ENCODE assay signal across 24 cellular contexts in the genomic region with DNA sequence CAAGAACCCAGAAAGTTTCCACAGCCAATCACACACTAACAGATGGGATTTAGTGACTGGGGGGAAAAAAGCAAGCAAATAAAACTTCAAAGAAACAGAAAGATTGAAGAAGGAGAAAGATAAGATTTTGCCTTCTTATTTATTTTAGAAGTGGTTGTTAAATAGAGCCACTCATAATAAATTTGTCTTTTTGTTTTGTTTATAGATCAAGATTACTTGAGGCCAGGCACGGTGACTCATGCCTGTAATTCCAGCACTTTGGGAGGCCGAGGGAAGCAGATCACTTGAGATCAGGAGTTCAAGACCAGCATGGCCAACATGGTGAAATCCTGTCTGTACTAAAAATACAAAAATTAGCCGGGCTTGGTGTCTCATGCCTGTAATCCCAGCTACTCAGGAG.
DNase-seq lines count a peak whose midpoint lies in the region; ATAC-seq, FAIRE-seq and TF ChIP-seq lines count a peak whose summit lies in the region.
"Had no signal": no experiment of that assay in that cellular context is flagged by ENCODE, and none has a peak within 500 bp of the region (broad histone marks: within the 10 kb centered on the region; RNA-seq: fewer than 3 reads in every experiment).

No MANE protein-coding gene starts in this region.

- intact Hi-C loops in kidney (cut with DNase I) (no loop called here), CD14-positive monocyte (cut with micrococcal nuclease) (loop anchor here in 1 of 2 donors (5.0 kb wide), 1 partner anchor 129 kb away; no protein-coding TSS in a partner anchor)

- H3K36me3 ChIP-seq in kidney (ENCODE audit: control insufficient read depth in 1 of 2, insufficient read depth in 2 of 2, low read length in 2 of 2), result no peaks in the 10 kb centered on the region
- H3K36me3 ChIP-seq: brain microvascular endothelial cell, colonic mucosa had no signal

- H3K27ac Mint-ChIP-seq in CD14-positive monocyte, result peak overlapping the region in 1 of 7 donors; percentile 10
- H3K27ac Mint-ChIP-seq: activated naive CD4-positive, alpha-beta T cell treated with anti-CD3 and anti-CD28 coated beads, Interleukin-2, amount 50 U/mL, for 72 hours; activated T-cell treated with anti-CD3 and anti-CD28 coated beads, Interleukin-2, amount 50 U/mL, for 72 hours; CD4-positive, CD25-positive, alpha-beta regulatory T cell; immature natural killer cell had no signal

- no peak overlapping the region for H3K27ac ChIP-seq in kidney (ENCODE audit: low read depth in 2 of 2, low read length in 2 of 2)
- H3K27ac ChIP-seq: A549, brain microvascular endothelial cell, colonic mucosa had no signal

- peaks cover 7% of the 10 kb centered on the region for H3K4me1 Mint-ChIP-seq in CD14-positive monocyte
- H3K4me1 Mint-ChIP-seq: CD4-positive, CD25-positive, alpha-beta regulatory T cell; immature natural killer cell had no signal

- H3K4me3 Mint-ChIP-seq in CD14-positive monocyte, result no peak overlapping the region
- H3K4me3 Mint-ChIP-seq: activated T-cell treated with anti-CD3 and anti-CD28 coated beads, Interleukin-2, amount 50 U/mL, for 72 hours; CD4-positive, CD25-positive, alpha-beta regulatory T cell; immature natural killer cell had no signal

- DNase-seq in AG10803 (ENCODE audit: low read depth) (peak; percentile 37), HT1080 (ENCODE audit: low read depth) (peak; percentile 28), astrocyte of the spinal cord (ENCODE audit: low read depth, low spot score) (peak; percentile 24), kidney (peak; percentile 73), kidney tubule cell (ENCODE audit: low spot score) (no peak), NCI-H446 treated with DMSO at 0.1 percent for 48 hours (lab: John Stamatoyannopoulos, UW) (no peak), CD14-positive monocyte (ENCODE audit: low spot score) (no peak)
- DNase-seq: activated CD4-positive, alpha-beta T cell treated with anti-CD3 and anti-CD28 coated beads for 1 hour; activated T-cell treated with anti-CD3 and anti-CD28 coated beads, Interleukin-2, amount 50 U/mL, for 72 hours; brain microvascular endothelial cell; CD4-positive, CD25-positive, alpha-beta regulatory T cell; colonic mucosa; DMS 273 treated with DMSO at 0.1 percent for 48 hours; immature natural killer cell; NCI-H1417 treated with DMSO at 0.1 percent for 48 hours; retina; stimulated activated CD8-positive, alpha-beta memory T cell treated with anti-CD3 and anti-CD28 coated beads, Interleukin-4, amount 100 ng/mL, for 48 hours; substantia nigra had no signal

- FAIRE-seq in kidney (lab: Jason Lieb, UNC), result no peak
- FAIRE-seq: A549, GM12892, H1 had no signal

- in situ Hi-C loops in astrocyte of the spinal cord (cut with HindIII; ENCODE audit: low sequenced_read_pairs), result no loop called here

- ATAC-seq in GM21423 (IDR thresholded peaks at IDR 0.05; ENCODE audit: unreplicated experiment), result no peak
- ATAC-seq: A549; activated naive CD4-positive, alpha-beta T cell treated with anti-CD3 and anti-CD28 coated beads, Interleukin-2, amount 50 U/mL, for 72 hours; activated T-cell treated with anti-CD3 and anti-CD28 coated beads, Interleukin-2, amount 50 U/mL, for 72 hours; Right ventricle myocardium inferior had no signal

- H3K9me3 ChIP-seq in kidney (ENCODE audit: control insufficient read depth in 1 of 2, low read length in 2 of 2), result no peaks in the 10 kb centered on the region
- H3K9me3 ChIP-seq: A549, colonic mucosa had no signal

- no peaks in the 10 kb centered on the region for H3K36me3 Mint-ChIP-seq in CD14-positive monocyte
- H3K36me3 Mint-ChIP-seq: activated naive CD4-positive, alpha-beta T cell treated with anti-CD3 and anti-CD28 coated beads, Interleukin-2, amount 50 U/mL, for 72 hours; CD4-positive, CD25-positive, alpha-beta regulatory T cell; immature natural killer cell had no signal

- no peak for TF ChIP-seq CTCF in AG10803 (conservative IDR thresholded peaks at IDR 0.05; ENCODE audit: low read length)
- no peak for TF ChIP-seq CTCF in astrocyte of the spinal cord (IDR thresholded peaks at IDR 0.05; ENCODE audit: low read depth, low read length)
- TF ChIP-seq CTCF in kidney (IDR thresholded peaks at IDR 0.05; ENCODE audit: borderline replicate concordance, extremely low read depth, insufficient read depth), result no peak
- no peak for TF ChIP-seq CTCF in CD14-positive monocyte (IDR thresholded peaks at IDR 0.05)

- H3K4me3 ChIP-seq in AG10803 (ENCODE audit: low read length) (no peak overlapping the region), astrocyte of the spinal cord (ENCODE audit: low read depth, low read length) (no peak overlapping the region), kidney (ENCODE audit: low read length in 2 of 2) (no peak overlapping the region)
- H3K4me3 ChIP-seq: A549, colonic mucosa had no signal

- H3K9ac ChIP-seq in kidney (ENCODE audit: low read length in 2 of 2), result no peak overlapping the region

- peaks cover 0 to 3% (median 0%) of the 10 kb centered on the region in 3 donors for H3K27me3 Mint-ChIP-seq in CD14-positive monocyte (ENCODE audit: low read depth in 3 of 3)

- no peaks in the 10 kb centered on the region for H3K9me3 Mint-ChIP-seq in CD14-positive monocyte
- H3K9me3 Mint-ChIP-seq: activated naive CD4-positive, alpha-beta T cell treated with anti-CD3 and anti-CD28 coated beads, Interleukin-2, amount 50 U/mL, for 72 hours; activated T-cell treated with anti-CD3 and anti-CD28 coated beads, Interleukin-2, amount 50 U/mL, for 72 hours; CD4-positive, CD25-positive, alpha-beta regulatory T cell had no signal

- no peaks in the 10 kb centered on the region for H3K4me1 ChIP-seq in kidney (ENCODE audit: control insufficient read depth in 1 of 2, insufficient read depth in 1 of 2, low read depth in 1 of 2, low read length in 2 of 2)
- H3K4me1 ChIP-seq: A549, colonic mucosa had no signal

Comparison
In these comparisons a context has a peak if more than half of its experiments do, and no peak if none do; other contexts are left out.
1. DNase-seq: peak in AG10803 (single experiment), HT1080 (single experiment), astrocyte of the spinal cord (single experiment) and kidney (single experiment); none in kidney tubule cell (single experiment), NCI-H446 treated with DMSO at 0.1 percent for 48 hours (single experiment) and CD14-positive monocyte (single experiment).